ENCODE assay signal across 2 cellular contexts in the genomic region with DNA sequence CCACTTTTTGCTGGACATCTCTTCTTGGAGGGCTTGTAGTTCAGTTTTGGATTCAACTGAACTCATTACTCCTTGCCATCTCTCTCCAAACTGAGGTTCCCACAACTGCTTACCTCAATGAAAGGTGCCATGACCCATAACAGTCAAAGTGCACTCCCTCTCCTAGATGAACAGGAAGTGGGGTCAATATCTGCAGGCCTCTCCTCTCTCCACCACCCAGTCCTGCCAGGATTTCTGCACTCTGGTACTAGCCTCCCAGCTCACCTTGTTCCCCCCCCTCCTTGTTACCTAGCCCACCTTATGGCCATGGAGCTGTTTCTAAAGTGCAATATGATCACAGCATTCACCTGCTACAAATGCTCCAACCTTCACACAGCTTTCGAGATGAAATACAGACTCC.
TF ChIP-seq lines count a peak whose summit lies in the region.

No MANE protein-coding gene starts in this region.

TF ChIP-seq in HepG2, 621 proteins besides CTCF, POLR2A, EP300 and RAD21:
- no peak for TF ChIP-seq NR2F6 (IDR thresholded peaks at IDR 0.05)
- 0 out of 2 replicates have a peak, but pooled peaks have one; percentile 31 for TF ChIP-seq NR2F6 (CRISPR knock-in tag; IDR thresholded peaks at IDR 0.05)
- 0 out of 2 replicates have a peak, but pooled peaks have one; percentile 23 for TF ChIP-seq ZFY (CRISPR knock-in tag; IDR thresholded peaks at IDR 0.05)
- TF ChIP-seq ATRX (CRISPR knock-in tag; IDR thresholded peaks at IDR 0.05; ENCODE audit: borderline replicate concordance), result no peak
- TF ChIP-seq ZFX (CRISPR knock-in tag; IDR thresholded peaks at IDR 0.05; ENCODE audit: low read depth), result peak; percentile 45; the same call in 1 of the 2 replicates
- no peak for TF ChIP-seq GABPA (IDR thresholded peaks at IDR 0.05; ENCODE audit: low read depth, low read length)
- TF ChIP-seq GABPA (CRISPR knock-in tag; IDR thresholded peaks at IDR 0.05; ENCODE audit: low read depth), result peak; percentile 25; the same call in 1 of the 2 replicates
- TF ChIP-seq ELF3 (CRISPR knock-in tag; IDR thresholded peaks at IDR 0.05), result peak; percentile 24; the same call in 1 of the 2 replicates
- TF ChIP-seq MYNN (CRISPR knock-in tag; IDR thresholded peaks at IDR 0.05; ENCODE audit: low read depth), result no peak
- TF ChIP-seq SALL1 (CRISPR knock-in tag; IDR thresholded peaks at IDR 0.05), result peak; percentile 35; the same call in 1 of the 2 replicates
- peak; percentile 36; the same call in 1 of the 2 replicates for TF ChIP-seq ETV5 (CRISPR knock-in tag; IDR thresholded peaks at IDR 0.05; ENCODE audit: borderline replicate concordance)
- TF ChIP-seq ZNF644 (CRISPR knock-in tag; IDR thresholded peaks at IDR 0.05; ENCODE audit: low read depth), result peak; percentile 29; the same call in 1 of the 2 replicates
- 0 out of 2 replicates have a peak, but pooled peaks have one; percentile 34 for TF ChIP-seq POGZ (CRISPR knock-in tag; IDR thresholded peaks at IDR 0.05)

TF ChIP-seq in WTC11, 78 proteins besides CTCF, POLR2A, EP300 and RAD21:
- TF ChIP-seq ZNF121 (CRISPR knock-in tag; IDR thresholded peaks at IDR 0.05), result no peak
- no peak for TF ChIP-seq NR3C1 (CRISPR knock-in tag; conservative IDR thresholded peaks at IDR 0.05; ENCODE audit: low read depth)
- TF ChIP-seq, protein P1, sequence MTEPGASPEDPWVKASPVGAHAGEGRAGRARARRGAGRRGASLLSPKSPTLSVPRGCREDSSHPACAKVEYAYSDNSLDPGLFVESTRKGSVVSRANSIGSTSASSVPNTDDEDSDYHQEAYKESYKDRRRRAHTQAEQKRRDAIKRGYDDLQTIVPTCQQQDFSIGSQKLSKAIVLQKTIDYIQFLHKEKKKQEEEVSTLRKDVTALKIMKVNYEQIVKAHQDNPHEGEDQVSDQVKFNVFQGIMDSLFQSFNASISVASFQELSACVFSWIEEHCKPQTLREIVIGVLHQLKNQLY (CRISPR knock-in tag; IDR thresholded peaks at IDR 0.05), result no peak
- no peak for TF ChIP-seq ZNF232 (CRISPR knock-in tag; IDR thresholded peaks at IDR 0.05)
- TF ChIP-seq, protein P2, sequence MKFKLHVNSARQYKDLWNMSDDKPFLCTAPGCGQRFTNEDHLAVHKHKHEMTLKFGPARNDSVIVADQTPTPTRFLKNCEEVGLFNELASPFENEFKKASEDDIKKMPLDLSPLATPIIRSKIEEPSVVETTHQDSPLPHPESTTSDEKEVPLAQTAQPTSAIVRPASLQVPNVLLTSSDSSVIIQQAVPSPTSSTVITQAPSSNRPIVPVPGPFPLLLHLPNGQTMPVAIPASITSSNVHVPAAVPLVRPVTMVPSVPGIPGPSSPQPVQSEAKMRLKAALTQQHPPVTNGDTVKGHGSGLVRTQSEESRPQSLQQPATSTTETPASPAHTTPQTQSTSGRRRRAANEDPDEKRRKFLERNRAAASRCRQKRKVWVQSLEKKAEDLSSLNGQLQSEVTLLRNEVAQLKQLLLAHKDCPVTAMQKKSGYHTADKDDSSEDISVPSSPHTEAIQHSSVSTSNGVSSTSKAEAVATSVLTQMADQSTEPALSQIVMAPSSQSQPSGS (CRISPR knock-in tag; IDR thresholded peaks at IDR 0.05; ENCODE audit: borderline replicate concordance, low read depth), result no peak
- TF ChIP-seq, protein P3, sequence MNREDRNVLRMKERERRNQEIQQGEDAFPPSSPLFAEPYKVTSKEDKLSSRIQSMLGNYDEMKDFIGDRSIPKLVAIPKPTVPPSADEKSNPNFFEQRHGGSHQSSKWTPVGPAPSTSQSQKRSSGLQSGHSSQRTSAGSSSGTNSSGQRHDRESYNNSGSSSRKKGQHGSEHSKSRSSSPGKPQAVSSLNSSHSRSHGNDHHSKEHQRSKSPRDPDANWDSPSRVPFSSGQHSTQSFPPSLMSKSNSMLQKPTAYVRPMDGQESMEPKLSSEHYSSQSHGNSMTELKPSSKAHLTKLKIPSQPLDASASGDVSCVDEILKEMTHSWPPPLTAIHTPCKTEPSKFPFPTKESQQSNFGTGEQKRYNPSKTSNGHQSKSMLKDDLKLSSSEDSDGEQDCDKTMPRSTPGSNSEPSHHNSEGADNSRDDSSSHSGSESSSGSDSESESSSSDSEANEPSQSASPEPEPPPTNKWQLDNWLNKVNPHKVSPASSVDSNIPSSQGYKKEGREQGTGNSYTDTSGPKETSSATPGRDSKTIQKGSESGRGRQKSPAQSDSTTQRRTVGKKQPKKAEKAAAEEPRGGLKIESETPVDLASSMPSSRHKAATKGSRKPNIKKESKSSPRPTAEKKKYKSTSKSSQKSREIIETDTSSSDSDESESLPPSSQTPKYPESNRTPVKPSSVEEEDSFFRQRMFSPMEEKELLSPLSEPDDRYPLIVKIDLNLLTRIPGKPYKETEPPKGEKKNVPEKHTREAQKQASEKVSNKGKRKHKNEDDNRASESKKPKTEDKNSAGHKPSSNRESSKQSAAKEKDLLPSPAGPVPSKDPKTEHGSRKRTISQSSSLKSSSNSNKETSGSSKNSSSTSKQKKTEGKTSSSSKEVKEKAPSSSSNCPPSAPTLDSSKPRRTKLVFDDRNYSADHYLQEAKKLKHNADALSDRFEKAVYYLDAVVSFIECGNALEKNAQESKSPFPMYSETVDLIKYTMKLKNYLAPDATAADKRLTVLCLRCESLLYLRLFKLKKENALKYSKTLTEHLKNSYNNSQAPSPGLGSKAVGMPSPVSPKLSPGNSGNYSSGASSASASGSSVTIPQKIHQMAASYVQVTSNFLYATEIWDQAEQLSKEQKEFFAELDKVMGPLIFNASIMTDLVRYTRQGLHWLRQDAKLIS (CRISPR knock-in tag; IDR thresholded peaks at IDR 0.05; ENCODE audit: borderline replicate concordance), result no peak
- no peak for TF ChIP-seq TEAD4 (CRISPR knock-in tag; IDR thresholded peaks at IDR 0.05)
- TF ChIP-seq, protein P4, sequence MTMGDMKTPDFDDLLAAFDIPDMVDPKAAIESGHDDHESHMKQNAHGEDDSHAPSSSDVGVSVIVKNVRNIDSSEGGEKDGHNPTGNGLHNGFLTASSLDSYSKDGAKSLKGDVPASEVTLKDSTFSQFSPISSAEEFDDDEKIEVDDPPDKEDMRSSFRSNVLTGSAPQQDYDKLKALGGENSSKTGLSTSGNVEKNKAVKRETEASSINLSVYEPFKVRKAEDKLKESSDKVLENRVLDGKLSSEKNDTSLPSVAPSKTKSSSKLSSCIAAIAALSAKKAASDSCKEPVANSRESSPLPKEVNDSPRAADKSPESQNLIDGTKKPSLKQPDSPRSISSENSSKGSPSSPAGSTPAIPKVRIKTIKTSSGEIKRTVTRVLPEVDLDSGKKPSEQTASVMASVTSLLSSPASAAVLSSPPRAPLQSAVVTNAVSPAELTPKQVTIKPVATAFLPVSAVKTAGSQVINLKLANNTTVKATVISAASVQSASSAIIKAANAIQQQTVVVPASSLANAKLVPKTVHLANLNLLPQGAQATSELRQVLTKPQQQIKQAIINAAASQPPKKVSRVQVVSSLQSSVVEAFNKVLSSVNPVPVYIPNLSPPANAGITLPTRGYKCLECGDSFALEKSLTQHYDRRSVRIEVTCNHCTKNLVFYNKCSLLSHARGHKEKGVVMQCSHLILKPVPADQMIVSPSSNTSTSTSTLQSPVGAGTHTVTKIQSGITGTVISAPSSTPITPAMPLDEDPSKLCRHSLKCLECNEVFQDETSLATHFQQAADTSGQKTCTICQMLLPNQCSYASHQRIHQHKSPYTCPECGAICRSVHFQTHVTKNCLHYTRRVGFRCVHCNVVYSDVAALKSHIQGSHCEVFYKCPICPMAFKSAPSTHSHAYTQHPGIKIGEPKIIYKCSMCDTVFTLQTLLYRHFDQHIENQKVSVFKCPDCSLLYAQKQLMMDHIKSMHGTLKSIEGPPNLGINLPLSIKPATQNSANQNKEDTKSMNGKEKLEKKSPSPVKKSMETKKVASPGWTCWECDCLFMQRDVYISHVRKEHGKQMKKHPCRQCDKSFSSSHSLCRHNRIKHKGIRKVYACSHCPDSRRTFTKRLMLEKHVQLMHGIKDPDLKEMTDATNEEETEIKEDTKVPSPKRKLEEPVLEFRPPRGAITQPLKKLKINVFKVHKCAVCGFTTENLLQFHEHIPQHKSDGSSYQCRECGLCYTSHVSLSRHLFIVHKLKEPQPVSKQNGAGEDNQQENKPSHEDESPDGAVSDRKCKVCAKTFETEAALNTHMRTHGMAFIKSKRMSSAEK (CRISPR knock-in tag; IDR thresholded peaks at IDR 0.05; ENCODE audit: borderline replicate concordance), result no peak
- no peak for TF ChIP-seq SOX15 (CRISPR knock-in tag; IDR thresholded peaks at IDR 0.05)
